ENCODE assay signal across 13 cellular contexts in the genomic region with DNA sequence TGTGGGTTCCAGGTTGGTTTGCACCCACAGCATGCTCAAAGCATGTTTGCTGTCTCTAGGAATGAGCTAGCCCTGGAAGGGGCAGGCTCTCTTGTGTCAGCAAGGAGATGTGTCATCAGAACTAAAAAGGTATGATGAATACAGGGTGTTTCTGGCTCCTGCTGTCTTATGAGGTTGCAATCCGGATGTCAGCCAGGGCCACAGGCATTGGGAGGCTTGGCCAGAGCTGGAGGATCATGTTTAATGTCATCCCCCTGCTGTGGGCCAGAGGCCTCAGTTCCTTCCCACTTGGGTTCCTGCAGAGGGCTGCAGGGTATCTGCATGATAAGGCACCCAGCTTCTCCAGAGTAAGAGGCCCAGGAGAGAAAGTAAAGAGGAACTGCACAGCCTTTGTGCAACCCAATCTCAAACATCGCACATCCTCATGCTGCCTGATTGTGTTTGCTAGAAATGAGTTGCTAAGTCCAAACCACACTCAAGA.
A peak's percentile ranks its signal among the peaks of the same experiment; 100 is the strongest.
DNase-seq lines count a peak whose midpoint lies in the region; ATAC-seq lines count a peak whose summit lies in the region.
"Had no signal": no experiment of that assay in that cellular context is flagged by ENCODE, and none has a peak within 500 bp of the region (broad histone marks: within the 10 kb centered on the region; RNA-seq: fewer than 3 reads in every experiment).

No MANE protein-coding gene starts in this region.

- H3K9ac ChIP-seq in neuronal stem cell (ENCODE audit: low read depth, low read length, poor library complexity) = no peak overlapping the region

- WGBS in neuronal stem cell (ENCODE audit: extremely low coverage in 2 of 2, insufficient read length in 2 of 2, insufficient replicate concordance in 1 of 2), 2 donors = no CpG with 5 or more reads among the region's 2 CpGs

- intact Hi-C loops in left cardiac atrium (cut with DNase I) = no loop called here

- no peak overlapping the region for H2BK120ac ChIP-seq in neuronal stem cell (ENCODE audit: low read depth, low read length)

- H2BK12ac ChIP-seq in neuronal stem cell (ENCODE audit: low read length) = no peak overlapping the region

- H4K8ac ChIP-seq in neuronal stem cell (ENCODE audit: low read depth, low read length) = no peak overlapping the region

- H3K36me3 ChIP-seq in neuronal stem cell (replicated peaks in 1 of 2; ENCODE audit: control insufficient read depth in 2 of 2, insufficient read depth in 2 of 2, low read length in 2 of 2) = peaks cover 0 to 3% of the 10 kb centered on the region in 2 donors
- H3K36me3 ChIP-seq: adrenal gland, stomach had no signal

- H2BK15ac ChIP-seq in neuronal stem cell (ENCODE audit: low read length) = peak overlapping the region; percentile 2

- ATAC-seq in HG03280 (IDR thresholded peaks at IDR 0.05; ENCODE audit: unreplicated experiment) (no peak), GM21825 (IDR thresholded peaks at IDR 0.05; ENCODE audit: unreplicated experiment) (no peak), left cardiac atrium (no peak)
- ATAC-seq: activated CD8-positive, alpha-beta memory T cell treated with anti-CD3 and anti-CD28 coated beads, Interleukin-2, amount 10 ng/mL, durations not matched to agents 7 days and 5 days had no signal

- H3K4ac ChIP-seq in neuronal stem cell (ENCODE audit: low read length) = no peak overlapping the region

- H3K14ac ChIP-seq in neuronal stem cell (ENCODE audit: low read length) = no peak overlapping the region

- no peak overlapping the region for H3K27ac ChIP-seq in neuronal stem cell (replicated peaks; ENCODE audit: low read length)
- H3K27ac ChIP-seq: adrenal gland, stomach had no signal

- H3K4me2 ChIP-seq in neuronal stem cell (ENCODE audit: insufficient read depth, low read length, poor library complexity, severe bottlenecking) = no peak overlapping the region

- no peaks in the 10 kb centered on the region for H3K79me1 ChIP-seq in neuronal stem cell (ENCODE audit: low read depth, low read length)

- H3K4me1 ChIP-seq in neuronal stem cell (ENCODE audit: control insufficient read depth in 2 of 2, insufficient read depth in 1 of 2, low read depth in 1 of 2, low read length in 2 of 2) = peaks cover 9% of the 10 kb centered on the region in 2 donors

- peaks cover 0 to 2% (median 0%) of the 10 kb centered on the region in 3 experiments for H3K27me3 ChIP-seq in neuronal stem cell (ENCODE audit: control insufficient read depth in 3 of 3, insufficient read depth in 3 of 3, low read depth in 1 of 3, low read length in 3 of 3)
- H3K27me3 ChIP-seq: adrenal gland had no signal

- peak overlapping the region; percentile 3 for H2AFZ ChIP-seq in neuronal stem cell (ENCODE audit: low read length)

- no peak overlapping the region for H2BK5ac ChIP-seq in neuronal stem cell (ENCODE audit: low read length)

- DNase-seq in ELR (ENCODE audit: low read depth) = peak; percentile 90
- peak; percentile 66 for DNase-seq in NCI-H226
- DNase-seq in amniotic epithelial cell (ENCODE audit: low read depth) = peak; percentile 81
- DNase-seq in neuronal stem cell (ENCODE audit: low spot score) = no peak
- no peak for DNase-seq in left cardiac atrium
- no peak for DNase-seq in globus pallidus (ENCODE audit: low spot score)
- DNase-seq: activated CD8-positive, alpha-beta memory T cell treated with anti-CD3 and anti-CD28 coated beads, Interleukin-2, amount 10 ng/mL, durations not matched to agents 7 days and 5 days; adrenal gland; endodermal cell; NCI-H446; stomach had no signal

- H3K4me3 ChIP-seq in neuronal stem cell (ENCODE audit: low read length in 2 of 2) = no peak overlapping the region
- H3K4me3 ChIP-seq: adrenal gland, stomach had no signal

- H3K18ac ChIP-seq in neuronal stem cell (ENCODE audit: low read length) = peak overlapping the region; percentile 45

- H4K91ac ChIP-seq in neuronal stem cell (ENCODE audit: low read depth, low read length, poor library complexity) = peak overlapping the region; percentile 41

- no peak overlapping the region for H2AK5ac ChIP-seq in neuronal stem cell (ENCODE audit: low read depth, low read length)

- H3K23ac ChIP-seq in neuronal stem cell (ENCODE audit: low read depth, low read length, poor library complexity) = no peak overlapping the region

- H3K9me3 ChIP-seq in neuronal stem cell (replicated peaks in 1 of 2; ENCODE audit: control insufficient read depth in 2 of 2, insufficient read depth in 1 of 2, low read depth in 1 of 2, low read length in 2 of 2) = peaks cover 2 to 3% of the 10 kb centered on the region in 2 donors
- H3K9me3 ChIP-seq: adrenal gland, stomach had no signal

Comparison
In these comparisons a context has a peak if more than half of its experiments do, and no peak if none do; other contexts are left out.
1. DNase-seq: peak in ELR (single experiment), NCI-H226 (single experiment) and amniotic epithelial cell (single experiment); none in neuronal stem cell (single experiment), left cardiac atrium (single experiment) and globus pallidus (single experiment).